ENCODE assay signal across 16 cellular contexts in the genomic region with DNA sequence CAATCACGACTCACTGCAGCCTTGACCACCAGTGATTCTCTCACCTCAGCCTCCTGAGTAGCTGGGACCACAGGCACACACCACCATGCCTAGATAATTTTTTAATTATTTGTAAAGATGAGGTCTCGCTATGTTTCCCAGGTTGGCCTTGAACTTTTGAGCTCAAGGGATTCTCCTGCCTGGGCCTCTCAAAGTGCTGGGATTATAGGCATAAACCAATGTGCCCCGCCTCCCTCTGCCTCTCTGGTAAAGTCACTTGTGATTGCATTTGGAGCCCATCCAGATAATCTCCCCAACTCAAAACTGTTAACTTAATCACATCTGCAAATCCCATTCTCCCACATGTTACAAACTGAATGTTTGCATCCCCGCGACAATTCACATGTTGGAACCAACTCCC. TPM values are rescaled to one million over a fixed set of nuclear protein-coding genes. Genes with fewer than 3 reads are reported as not detected.
"Had no signal": no experiment of that assay in that cellular context is flagged by ENCODE, and none has a peak within 500 bp of the region (broad histone marks: within the 10 kb centered on the region; RNA-seq: fewer than 3 reads in every experiment).

No MANE protein-coding gene starts in this region.

- DNase-seq: activated CD4-positive, alpha-beta T cell treated with anti-CD3 and anti-CD28 coated beads, Interleukin-2, amount 50 U/mL, for 4 hours; activated CD4-positive, CD25-positive, alpha-beta regulatory T cell treated with anti-CD3 and anti-CD28 coated beads, Interleukin-2, amount 50 U/mL, for 72 hours; activated gamma-delta T cell treated with Interleukin-2 at 50 U/mL for 16 hours; activated T-cell treated with anti-CD3 and anti-CD28 coated beads for 4 hours; caudate nucleus; stimulated activated CD4-positive, alpha-beta T cell treated with anti-CD3 and anti-CD28 coated beads, Interleukin-15, amount 100 ng/mL, for 24 hours; stimulated activated CD4-positive, alpha-beta T cell treated with anti-CD3 and anti-CD28 coated beads, Interleukin-2, amount 100 ng/mL, for 48 hours; stimulated activated naive CD8-positive, alpha-beta T cell treated with anti-CD3 and anti-CD28 coated beads, Interleukin-15, amount 100 ng/mL, for 72 hours; trophoblast cell had no signal

- H3K4me1 ChIP-seq: body of pancreas, suprapubic skin had no signal

- H3K27me3 Mint-ChIP-seq: progenitor cell of endocrine pancreas; stimulated activated naive CD8-positive, alpha-beta T cell treated with anti-CD3 and anti-CD28 coated beads, Interleukin-15, amount 100 ng/mL, for 72 hours had no signal

- H3K4me3 Mint-ChIP-seq: activated T-helper 1 cell treated with anti-CD3 and anti-CD28 coated beads, Interleukin-12 subunit alpha, Interleukin-12 subunit beta, Interleukin-2, Interleukin-4 antibody, amounts not matched to agents 30 ng/mL and 10 ng/mL and 1 ng/mL, durations not matched to agents 14 hours and 24 hours and 36 hours; mesothelial cell of epicardium; T-helper 1 cell treated with Interleukin-12 subunit alpha and Interleukin-12 subunit beta and Interleukin-4 antibody, amounts not matched to agents 30 μg/mL and 1 μg/mL, for 36 hours had no signal

- H3K27me3 ChIP-seq: body of pancreas, suprapubic skin had no signal

- H3K4me3 ChIP-seq: body of pancreas, suprapubic skin had no signal

- H3K9me3 ChIP-seq: body of pancreas, suprapubic skin had no signal

- H3K36me3 ChIP-seq: suprapubic skin had no signal

- ATAC-seq: body of pancreas, left lobe of liver had no signal

- H3K27ac Mint-ChIP-seq: activated T-helper 1 cell treated with anti-CD3 and anti-CD28 coated beads, Interleukin-12 subunit alpha, Interleukin-12 subunit beta, Interleukin-2, Interleukin-4 antibody, amounts not matched to agents 30 ng/mL and 10 ng/mL and 1 ng/mL, durations not matched to agents 14 hours and 24 hours and 36 hours; mesothelial cell of epicardium; progenitor cell of endocrine pancreas; stimulated activated naive CD8-positive, alpha-beta T cell treated with anti-CD3 and anti-CD28 coated beads, Interleukin-15, amount 100 ng/mL, for 72 hours; T-helper 1 cell treated with Interleukin-12 subunit alpha and Interleukin-12 subunit beta and Interleukin-4 antibody, amounts not matched to agents 30 μg/mL and 1 μg/mL, for 36 hours had no signal

- H3K36me3 Mint-ChIP-seq: mesothelial cell of epicardium had no signal

- H3K27ac ChIP-seq: body of pancreas, suprapubic skin had no signal

- H3K4me1 Mint-ChIP-seq: mesothelial cell of epicardium had no signal

- H3K9me3 Mint-ChIP-seq: activated T-helper 1 cell treated with anti-CD3 and anti-CD28 coated beads, Interleukin-12 subunit alpha, Interleukin-12 subunit beta, Interleukin-2, Interleukin-4 antibody, amounts not matched to agents 30 ng/mL and 10 ng/mL and 1 ng/mL, durations not matched to agents 14 hours and 24 hours and 36 hours; stimulated activated naive CD8-positive, alpha-beta T cell treated with anti-CD3 and anti-CD28 coated beads, Interleukin-15, amount 100 ng/mL, for 72 hours; T-helper 1 cell treated with Interleukin-12 subunit alpha and Interleukin-12 subunit beta and Interleukin-4 antibody, amounts not matched to agents 30 μg/mL and 1 μg/mL, for 36 hours had no signal

RNA-seq across cellular contexts. Expression of gene MILR1, which starts 46.4 kb away (rescaled TPM):
- total RNA-seq: progenitor cell of endocrine pancreas had no signal
